Comparison of ENCODE assay signal across 9 cellular contexts in the genomic region with DNA sequence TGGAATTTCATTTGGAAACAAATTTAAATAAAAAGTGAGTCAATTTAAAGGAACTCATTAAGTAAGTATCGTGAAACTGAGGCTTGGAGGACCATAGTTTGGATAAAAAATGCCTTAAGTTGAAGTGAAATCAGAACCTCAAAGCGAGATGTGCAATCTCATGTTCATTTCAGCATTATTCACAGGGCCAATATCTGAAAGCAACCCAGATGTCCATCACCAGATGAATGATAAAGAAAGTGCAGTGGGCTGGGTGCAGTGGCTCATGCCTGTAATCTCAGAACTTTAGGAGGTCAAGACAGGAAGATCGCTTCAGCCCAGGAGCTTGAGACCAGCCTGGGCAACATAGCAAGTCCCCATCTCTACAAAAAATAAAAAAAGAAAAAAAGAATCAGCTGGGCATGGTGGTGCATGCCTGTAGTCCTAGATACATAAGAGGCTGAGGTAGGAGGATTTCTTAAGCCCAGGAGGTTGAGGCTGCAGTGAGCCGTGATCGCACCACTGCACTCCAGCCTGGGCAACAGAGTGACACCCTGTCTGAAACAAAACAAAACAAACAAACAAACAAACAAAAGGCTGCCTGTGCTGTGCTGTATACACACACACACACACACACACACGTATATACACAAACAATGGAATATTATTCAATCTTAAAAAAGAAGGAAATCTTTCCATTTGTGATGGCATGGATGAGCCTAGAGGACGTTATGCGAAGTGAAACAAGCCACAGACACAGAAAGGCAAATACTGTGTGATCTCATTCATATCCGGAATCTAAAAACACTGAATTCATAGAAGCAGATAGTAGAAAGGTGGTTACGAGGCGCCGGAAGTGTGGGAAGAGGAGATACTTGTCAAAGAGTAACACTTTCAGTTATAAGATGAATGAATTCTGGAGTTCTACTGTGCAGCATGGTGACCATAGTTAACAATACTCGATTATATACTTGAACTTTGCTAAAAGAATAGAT. TPM values are rescaled to one million over a fixed set of nuclear protein-coding genes. Genes with fewer than 3 reads are reported as not detected.
DNase-seq lines count a peak whose midpoint lies in the region; ATAC-seq and TF ChIP-seq lines count a peak whose summit lies in the region.
"Had no signal": no experiment of that assay in that cellular context is flagged by ENCODE, and none has a peak within 500 bp of the region (broad histone marks: within the 10 kb centered on the region; RNA-seq: fewer than 3 reads in every experiment).

No MANE protein-coding gene starts in this region.

- H3K9me3 ChIP-seq in BE2C = no peaks in the 10 kb centered on the region
- no peaks in the 10 kb centered on the region for H3K9me3 ChIP-seq in HAP-1

- H3K27me3 ChIP-seq in BE2C (no peaks in the 10 kb centered on the region; the same call in 1 of the 2 replicates), HAP-1 (ENCODE audit: low read depth) (peaks cover 7% of the 10 kb centered on the region)

- in situ Hi-C loops in HAP-1 (cut with MboI; ENCODE audit: low sequenced_read_pairs) = no loop called here

- no peak for TF ChIP-seq CTCF in BE2C (IDR thresholded peaks at IDR 0.05; ENCODE audit: low read depth, low read length)

- H3K4me3 ChIP-seq in BE2C (ENCODE audit: low read depth, low read length) = no peak overlapping the region
- H3K4me3 ChIP-seq in HAP-1 = no peak overlapping the region

- H3K36me3 ChIP-seq in BE2C (no peaks in the 10 kb centered on the region), HAP-1 (replicated peaks) (no peaks in the 10 kb centered on the region)

- peak; percentile 70 for ATAC-seq in GM21367 (IDR thresholded peaks at IDR 0.05; ENCODE audit: unreplicated experiment)
- peak; percentile 84 for ATAC-seq in HG03521 (IDR thresholded peaks at IDR 0.05; ENCODE audit: unreplicated experiment)

- peak; percentile 75 to 76 for DNase-seq in activated T-cell treated with anti-CD3 and anti-CD28 coated beads, Interleukin-2, amount 50 U/mL, for 48 hours
- DNase-seq in stimulated activated CD8-positive, alpha-beta memory T cell treated with anti-CD3 and anti-CD28 coated beads, Interleukin-7, amount 100 ng/mL, for 4 hours (ENCODE audit: low read depth in 2 of 2) = peak; percentile 13 to 34
- DNase-seq in BE2C (no peak), RKO (ENCODE audit: low spot score) (no peak), HAP-1 (ENCODE audit: low spot score in 2 of 2) (no peak), NCI-H1694 (lab: John Stamatoyannopoulos, UW) (no peak)
- DNase-seq: H7 had no signal

- H3K4me1 ChIP-seq in BE2C (no peaks in the 10 kb centered on the region), HAP-1 (no peaks in the 10 kb centered on the region)

RNA-seq across cellular contexts. Expression of a gene that starts 14.5 kb away (rescaled TPM):
- polyA plus RNA-seq in BE2C (2012; ENCODE audit: insufficient read depth, insufficient read length, low read depth) = not detected

Comparison
In these comparisons a context has a peak if more than half of its experiments do, and no peak if none do; other contexts are left out.
1. DNase-seq: peak in activated T-cell treated with anti-CD3 and anti-CD28 coated beads, Interleukin-2, amount 50 U/mL, for 48 hours (2 of 2) and stimulated activated CD8-positive, alpha-beta memory T cell treated with anti-CD3 and anti-CD28 coated beads, Interleukin-7, amount 100 ng/mL, for 4 hours (2 of 2); none in BE2C (single experiment), RKO (single experiment), HAP-1 (0 of 2) and NCI-H1694 (single experiment).